ENCODE assay signal across 1 cellular context in the genomic region with DNA sequence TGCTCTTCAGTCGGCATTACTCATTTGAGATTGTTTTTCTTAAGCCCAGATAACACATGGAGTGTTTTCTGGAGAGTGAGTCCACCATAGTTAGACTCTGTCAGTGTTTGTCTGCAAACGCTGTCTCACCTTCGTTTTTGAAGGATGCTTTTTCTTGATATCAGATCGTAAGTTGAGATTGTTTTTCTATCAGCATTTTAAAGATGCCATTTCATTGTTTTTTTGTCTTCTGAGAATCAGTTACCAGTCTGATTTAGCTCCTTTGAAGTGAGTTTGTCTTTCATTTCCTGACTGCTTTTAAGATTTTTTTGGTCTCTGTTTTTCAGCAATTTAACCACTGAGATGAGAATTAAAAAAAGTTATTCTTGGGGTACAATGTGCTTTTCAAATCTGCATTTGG.
TF ChIP-seq lines count a peak whose summit lies in the region.

No MANE protein-coding gene starts in this region.

TF ChIP-seq in K562, 482 proteins besides CTCF, POLR2A, EP300 and RAD21 (continued from another document):
- TF ChIP-seq MYBL2 (IDR thresholded peaks at IDR 0.05; ENCODE audit: low read depth) (no peak), MYBL2 (CRISPR knock-in tag; IDR thresholded peaks at IDR 0.05; ENCODE audit: borderline replicate concordance) (no peak), JUND (IDR thresholded peaks at IDR 0.05; ENCODE audit: borderline replicate concordance, low read depth, low read length) (no peak), JUND (tag; IDR thresholded peaks at IDR 0.05; ENCODE audit: borderline replicate concordance, low read depth, low read length) (no peak), LEF1 (IDR thresholded peaks at IDR 0.05) (no peak)
- TF ChIP-seq, protein P1, sequence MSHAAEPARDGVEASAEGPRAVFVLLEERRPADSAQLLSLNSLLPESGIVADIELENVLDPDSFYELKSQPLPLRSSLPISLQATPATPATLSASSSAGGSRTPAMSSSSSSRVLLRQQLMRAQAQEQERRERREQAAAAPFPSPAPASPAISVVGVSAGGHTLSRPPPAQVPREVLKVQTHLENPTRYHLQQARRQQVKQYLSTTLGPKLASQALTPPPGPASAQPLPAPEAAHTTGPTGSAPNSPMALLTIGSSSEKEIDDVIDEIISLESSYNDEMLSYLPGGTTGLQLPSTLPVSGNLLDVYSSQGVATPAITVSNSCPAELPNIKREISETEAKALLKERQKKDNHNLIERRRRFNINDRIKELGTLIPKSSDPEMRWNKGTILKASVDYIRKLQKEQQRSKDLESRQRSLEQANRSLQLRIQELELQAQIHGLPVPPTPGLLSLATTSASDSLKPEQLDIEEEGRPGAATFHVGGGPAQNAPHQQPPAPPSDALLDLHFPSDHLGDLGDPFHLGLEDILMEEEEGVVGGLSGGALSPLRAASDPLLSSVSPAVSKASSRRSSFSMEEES (CRISPR knock-in tag; IDR thresholded peaks at IDR 0.05), result no peak
